9 cellular contexts compared by ENCODE assay signal in genomic region chr9:1875921-1876448, GRCh38.
DNase-seq lines count a peak whose midpoint lies in the region; ATAC-seq and TF ChIP-seq lines count a peak whose summit lies in the region.
"Had no signal": no experiment of that assay in that cellular context is flagged by ENCODE, and none has a peak within 500 bp of the region (broad histone marks: within the 10 kb centered on the region; RNA-seq: fewer than 3 reads in every experiment).

No MANE protein-coding gene starts in this region.

- intact Hi-C loops in activated B cell treated with CpG ODN at 0.5 μM for 24 hours (cut with micrococcal nuclease) (loop anchor here (1.0 to 10.0 kb wide), 3 partner anchors 54 to 1261 kb away; no protein-coding TSS in a partner anchor), posterior vena cava (cut with DNase I) (no loop called here)

- H3K4me3 Mint-ChIP-seq in activated CD4-positive, alpha-beta T cell treated with anti-CD3 and anti-CD28 coated beads, Interleukin-2, amount 10 ng/mL, durations not matched to agents 7 days and 5 days = no peak overlapping the region
- H3K4me3 Mint-ChIP-seq in activated B cell treated with CpG ODN at 0.5 μM for 24 hours = peak overlapping the region; percentile 46

- H3K36me3 Mint-ChIP-seq in activated CD4-positive, alpha-beta T cell treated with anti-CD3 and anti-CD28 coated beads, Interleukin-2, amount 10 ng/mL, durations not matched to agents 7 days and 5 days (ENCODE audit: low read depth) = no peaks in the 10 kb centered on the region
- no peaks in the 10 kb centered on the region for H3K36me3 Mint-ChIP-seq in activated B cell treated with CpG ODN at 0.5 μM for 24 hours (ENCODE audit: low read depth)

- H3K9me3 Mint-ChIP-seq in activated CD4-positive, alpha-beta T cell treated with anti-CD3 and anti-CD28 coated beads, Interleukin-2, amount 10 ng/mL, durations not matched to agents 7 days and 5 days = no peaks in the 10 kb centered on the region
- no peaks in the 10 kb centered on the region for H3K9me3 Mint-ChIP-seq in activated B cell treated with CpG ODN at 0.5 μM for 24 hours

- CTCF ChIA-PET in activated CD4-positive, alpha-beta T cell treated with anti-CD3 and anti-CD28 coated beads, Interleukin-2, amount 10 ng/mL, durations not matched to agents 7 days and 5 days (lab: Charles Lee) = interaction anchor here (0.9 kb wide), 1 partner anchor 46 kb away, joined by 3 read pairs; no protein-coding TSS in a partner anchor
- CTCF ChIA-PET in activated B cell treated with CpG ODN at 0.5 μM for 24 hours (lab: Charles Lee) = interaction anchor here (1.0 kb wide), 1 partner anchor 64 kb away, joined by 4 read pairs; no protein-coding TSS in a partner anchor

- TF ChIP-seq CTCF in activated B cell treated with CpG ODN at 0.5 μM for 24 hours (IDR thresholded peaks at IDR 0.05) = no peak

- H3K4me1 Mint-ChIP-seq in activated CD4-positive, alpha-beta T cell treated with anti-CD3 and anti-CD28 coated beads, Interleukin-2, amount 10 ng/mL, durations not matched to agents 7 days and 5 days = peaks cover 14% of the 10 kb centered on the region
- peaks cover 30% of the 10 kb centered on the region for H3K4me1 Mint-ChIP-seq in activated B cell treated with CpG ODN at 0.5 μM for 24 hours

- peak; percentile 63 for ATAC-seq in HG02763 (IDR thresholded peaks at IDR 0.05; ENCODE audit: unreplicated experiment)
- ATAC-seq in activated B cell treated with CpG ODN at 0.5 μM for 24 hours (ENCODE audit: low read depth) = peak; percentile 59

- H3K27ac Mint-ChIP-seq in activated CD4-positive, alpha-beta T cell treated with anti-CD3 and anti-CD28 coated beads, Interleukin-2, amount 10 ng/mL, durations not matched to agents 7 days and 5 days = no peak overlapping the region
- peak overlapping the region; percentile 95 for H3K27ac Mint-ChIP-seq in activated B cell treated with CpG ODN at 0.5 μM for 24 hours

- POLR2A ChIA-PET in activated CD4-positive, alpha-beta T cell treated with anti-CD3 and anti-CD28 coated beads, Interleukin-2, amount 10 ng/mL, durations not matched to agents 7 days and 5 days (lab: Charles Lee) = no interaction called here
- POLR2A ChIA-PET in activated B cell treated with CpG ODN at 0.5 μM for 24 hours (lab: Charles Lee) = interaction anchor here (0.5 to 1.6 kb wide), 4 partner anchors 54 to 282 kb away, joined by 4 to 6 read pairs (median 6); no protein-coding TSS in a partner anchor

- peak; percentile 59 to 74 for DNase-seq in activated CD4-positive, alpha-beta T cell treated with anti-CD3 and anti-CD28 coated beads for 24 hours (ENCODE audit: low read depth in 2 of 2)
- no peak for DNase-seq in activated CD4-positive, alpha-beta T cell treated with anti-CD3 and anti-CD28 coated beads, Interleukin-2, amount 10 ng/mL, durations not matched to agents 7 days and 5 days
- peak; percentile 24 for DNase-seq in activated B cell treated with CpG ODN at 0.5 μM for 24 hours
- DNase-seq in stimulated activated CD8-positive, alpha-beta memory T cell treated with anti-CD3 and anti-CD28 coated beads, Interleukin-4, amount 100 ng/mL, for 24 hours (ENCODE audit: low read depth) = peak; percentile 49
- DNase-seq in NK-92 (lab: John Stamatoyannopoulos, UW; ENCODE audit: unreplicated experiment) = no peak
- DNase-seq in posterior vena cava (ENCODE audit: low spot score) = no peak
- no peak for DNase-seq in NCI-H1436 treated with DMSO at 0.1 percent for 48 hours (lab: John Stamatoyannopoulos, UW)
- DNase-seq: NCI-H526 had no signal

- H3K27me3 Mint-ChIP-seq in activated CD4-positive, alpha-beta T cell treated with anti-CD3 and anti-CD28 coated beads, Interleukin-2, amount 10 ng/mL, durations not matched to agents 7 days and 5 days = no peaks in the 10 kb centered on the region
- H3K27me3 Mint-ChIP-seq in activated B cell treated with CpG ODN at 0.5 μM for 24 hours = no peaks in the 10 kb centered on the region

Comparison
In these comparisons a context has a peak if more than half of its experiments do, and no peak if none do; other contexts are left out.
1. DNase-seq: peak in activated CD4-positive, alpha-beta T cell treated with anti-CD3 and anti-CD28 coated beads for 24 hours (2 of 2), activated B cell treated with CpG ODN at 0.5 μM for 24 hours (single experiment) and stimulated activated CD8-positive, alpha-beta memory T cell treated with anti-CD3 and anti-CD28 coated beads, Interleukin-4, amount 100 ng/mL, for 24 hours (single experiment); none in activated CD4-positive, alpha-beta T cell treated with anti-CD3 and anti-CD28 coated beads, Interleukin-2, amount 10 ng/mL, durations not matched to agents 7 days and 5 days (single experiment), NK-92 (single experiment), posterior vena cava (single experiment) and NCI-H1436 treated with DMSO at 0.1 percent for 48 hours (single experiment).